Comparison of ENCODE assay signal across 9 cellular contexts in genomic region chr1:51516639-51517158, GRCh38. TPM values are rescaled to one million over a fixed set of nuclear protein-coding genes. Genes with fewer than 3 reads are reported as not detected.
DNase-seq lines count a peak whose midpoint lies in the region; ATAC-seq, FAIRE-seq and TF ChIP-seq lines count a peak whose summit lies in the region.
"Had no signal": no experiment of that assay in that cellular context is flagged by ENCODE, and none has a peak within 500 bp of the region (broad histone marks: within the 10 kb centered on the region; RNA-seq: fewer than 3 reads in every experiment).

No MANE protein-coding gene starts in this region.

- H3K27me3 ChIP-seq in PC-3 (ENCODE audit: low read length) (no peaks in the 10 kb centered on the region), psoas muscle (ENCODE audit: insufficient read depth in 3 of 3, low read length in 2 of 3) (no peaks in the 10 kb centered on the region), body of pancreas (no peaks in the 10 kb centered on the region)

- no peaks in the 10 kb centered on the region for H3F3A ChIP-seq in PC-3 (ENCODE audit: low read length, unreplicated experiment)

- intact Hi-C loops in PC-3 (cut with micrococcal nuclease), result loop anchor here (5.0 kb wide), 1 partner anchor 74 kb away; no protein-coding TSS in a partner anchor
- intact Hi-C loops in psoas muscle (cut with DNase I), result loop anchor here (5.0 kb wide), 2 partner anchors 96 to 101 kb away; partner anchors contain the start of gene OSBPL9 (in 1 of the 2)
- intact Hi-C loops in body of pancreas (cut with DNase I), result no loop called here

- H3K9me3 ChIP-seq in PC-3 (ENCODE audit: low read length), result no peaks in the 10 kb centered on the region
- H3K9me3 ChIP-seq in psoas muscle, result no peaks in the 10 kb centered on the region
- no peaks in the 10 kb centered on the region for H3K9me3 ChIP-seq in body of pancreas

- H3K36me3 ChIP-seq in PC-3 (ENCODE audit: low read depth, low read length), result no peaks in the 10 kb centered on the region
- H3K36me3 ChIP-seq in psoas muscle (ENCODE audit: insufficient read depth in 1 of 2, low read depth in 1 of 2), result no peaks in the 10 kb centered on the region
- H3K36me3 ChIP-seq in body of pancreas (replicated peaks in 1 of 2; ENCODE audit: insufficient read depth in 1 of 2, low read depth in 2 of 2), result no peaks in the 10 kb centered on the region

- no peak overlapping the region for H2AFZ ChIP-seq in PC-3 (ENCODE audit: low read length)

- no peak for TF ChIP-seq CTCF in PC-3 (conservative IDR thresholded peaks at IDR 0.05; ENCODE audit: low read depth, low read length)
- no peak for TF ChIP-seq CTCF in epithelial cell of esophagus (IDR thresholded peaks at IDR 0.05; ENCODE audit: insufficient read depth, low read depth, low read length, missing control alignments)
- no peak for TF ChIP-seq CTCF in psoas muscle (IDR thresholded peaks at IDR 0.05)
- TF ChIP-seq CTCF in body of pancreas (IDR thresholded peaks at IDR 0.05), result no peak

- no peak overlapping the region for H3K27ac ChIP-seq in PC-3 (ENCODE audit: low read length)
- H3K27ac ChIP-seq in psoas muscle, result peak overlapping the region; percentile 96
- H3K27ac ChIP-seq in body of pancreas, result peak overlapping the region in 1 of 4 donors; percentile 96

- TF ChIP-seq POLR2A in body of pancreas (IDR thresholded peaks at IDR 0.05), result no peak

- peaks cover 11% of the 10 kb centered on the region; the same call in 1 of the 2 replicates for H4K20me1 ChIP-seq in PC-3 (ENCODE audit: low read length)

- H3K9ac ChIP-seq in PC-3 (ENCODE audit: low read length), result no peak overlapping the region

- CTCF ChIA-PET in PC-3 (lab: Charles Lee), result no interaction called here

- DNase-seq in PC-3 (no peak), epithelial cell of esophagus (ENCODE audit: low read depth) (peak; percentile 7), psoas muscle (no peak), DMS153 (lab: John Stamatoyannopoulos, UW) (no peak), NK-92 (lab: John Stamatoyannopoulos, UW; ENCODE audit: unreplicated experiment) (no peak), body of pancreas (no peak)
- DNase-seq: foreskin melanocyte had no signal

- BruUV-seq in PC-3 (replicated peaks; lab: Mats Ljungman, UMichigan), result no TSS peak

- WGBS in psoas muscle, 3 donors, result 17 to 30% (median 24%) methylated on average over 2 of the region's 2 CpGs
- WGBS in body of pancreas, 2 donors, result 29 to 47% methylated on average over 2 of the region's 2 CpGs

- peak overlapping the region; percentile 91 for H3K4me2 ChIP-seq in PC-3 (ENCODE audit: low read length)

- peaks cover 44% of the 10 kb centered on the region for H3K4me1 ChIP-seq in PC-3 (ENCODE audit: insufficient read depth, low read length)
- peaks cover 58% of the 10 kb centered on the region for H3K4me1 ChIP-seq in psoas muscle
- H3K4me1 ChIP-seq in body of pancreas, result peaks cover 54% of the 10 kb centered on the region

- H3K9me2 ChIP-seq in PC-3 (replicated peaks; ENCODE audit: low read length), result no peaks in the 10 kb centered on the region

- ATAC-seq in PC-3, result no peak
- no peak for ATAC-seq in psoas muscle
- ATAC-seq in HG03159 (IDR thresholded peaks at IDR 0.05; ENCODE audit: unreplicated experiment), result no peak
- ATAC-seq in body of pancreas, result no peak

- peaks cover 69% of the 10 kb centered on the region for H3K79me2 ChIP-seq in PC-3 (ENCODE audit: low read length)

- FAIRE-seq in G401.6 (lab: Jason Lieb, UNC), result peak; percentile 47

- H3K4me3 ChIP-seq in PC-3 (ENCODE audit: low read length) (peak overlapping the region; percentile 85), epithelial cell of esophagus (ENCODE audit: low read length) (no peak overlapping the region), psoas muscle (peak overlapping the region; percentile 83), body of pancreas (no peak overlapping the region)

- POLR2A ChIA-PET in PC-3 (lab: Charles Lee; ENCODE audit: unreplicated experiment), result no interaction called here

RNA-seq across cellular contexts. Expression of gene EPS15, which starts 2.4 kb away (rescaled TPM):
- total RNA-seq in PC-3 (2014; rRNA removed) (24.4 and 26.3 TPM in 2 replicates), psoas muscle (10 to 100 TPM; 42.6 to 71.9 (median 54.1) TPM), body of pancreas (10 to 100 TPM; 37.4 to 46.8 TPM)
- polyA plus RNA-seq in psoas muscle, result 10 to 100 TPM in 2 of 3 donors, 1 to 10 TPM in 1; 9.8 to 46.1 (median 21.7) TPM

Comparison
In these comparisons a context has a peak if more than half of its experiments do, and no peak if none do; other contexts are left out.
1. H3K4me3 ChIP-seq: peak in PC-3 (single experiment) and psoas muscle (single experiment); none in epithelial cell of esophagus (single experiment) and body of pancreas (0 of 2).